In the genomic region with DNA sequence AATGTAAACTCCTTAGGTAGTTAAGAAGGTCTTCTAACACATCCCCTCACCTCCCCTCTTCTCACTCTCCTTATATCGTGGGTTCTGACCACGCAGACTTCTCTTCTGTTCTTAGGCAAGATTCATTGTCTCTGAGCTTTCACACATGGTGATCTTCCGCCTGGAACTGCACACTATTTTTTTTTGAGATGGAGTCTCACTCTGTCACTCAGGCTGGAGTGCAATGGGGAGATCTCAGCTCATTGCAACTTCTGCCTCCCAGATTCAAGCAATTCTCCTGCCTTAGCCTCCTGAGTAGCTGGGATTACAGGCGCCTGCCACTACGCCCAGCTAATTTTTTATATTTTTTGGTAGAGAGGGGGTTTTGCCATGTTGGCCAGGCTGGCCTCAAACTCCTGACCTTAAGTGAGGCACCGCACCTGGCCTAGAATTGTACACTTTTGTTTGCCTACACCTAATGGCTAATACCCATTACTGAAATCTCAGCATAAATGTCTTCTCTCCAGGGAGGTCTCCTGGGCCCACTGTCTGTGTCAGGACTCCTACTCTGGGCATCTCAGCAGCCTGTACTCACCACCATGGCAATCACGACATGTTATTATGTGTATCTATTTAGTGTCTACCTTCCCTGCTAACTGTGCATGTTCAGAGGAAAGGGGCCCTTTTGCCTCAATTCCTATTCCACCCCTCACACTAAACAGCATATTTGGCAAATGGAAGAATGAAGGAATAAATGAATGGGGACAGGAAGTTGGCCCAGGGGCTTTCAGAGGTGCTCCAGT, we compare ENCODE assay signal across 1 cellular context.
TF ChIP-seq lines count a peak whose summit lies in the region.

No MANE protein-coding gene starts in this region.

TF ChIP-seq in K562, 482 proteins besides CTCF, POLR2A, EP300 and RAD21 (continued from another document and continues in another):
- TF ChIP-seq, protein P1, sequence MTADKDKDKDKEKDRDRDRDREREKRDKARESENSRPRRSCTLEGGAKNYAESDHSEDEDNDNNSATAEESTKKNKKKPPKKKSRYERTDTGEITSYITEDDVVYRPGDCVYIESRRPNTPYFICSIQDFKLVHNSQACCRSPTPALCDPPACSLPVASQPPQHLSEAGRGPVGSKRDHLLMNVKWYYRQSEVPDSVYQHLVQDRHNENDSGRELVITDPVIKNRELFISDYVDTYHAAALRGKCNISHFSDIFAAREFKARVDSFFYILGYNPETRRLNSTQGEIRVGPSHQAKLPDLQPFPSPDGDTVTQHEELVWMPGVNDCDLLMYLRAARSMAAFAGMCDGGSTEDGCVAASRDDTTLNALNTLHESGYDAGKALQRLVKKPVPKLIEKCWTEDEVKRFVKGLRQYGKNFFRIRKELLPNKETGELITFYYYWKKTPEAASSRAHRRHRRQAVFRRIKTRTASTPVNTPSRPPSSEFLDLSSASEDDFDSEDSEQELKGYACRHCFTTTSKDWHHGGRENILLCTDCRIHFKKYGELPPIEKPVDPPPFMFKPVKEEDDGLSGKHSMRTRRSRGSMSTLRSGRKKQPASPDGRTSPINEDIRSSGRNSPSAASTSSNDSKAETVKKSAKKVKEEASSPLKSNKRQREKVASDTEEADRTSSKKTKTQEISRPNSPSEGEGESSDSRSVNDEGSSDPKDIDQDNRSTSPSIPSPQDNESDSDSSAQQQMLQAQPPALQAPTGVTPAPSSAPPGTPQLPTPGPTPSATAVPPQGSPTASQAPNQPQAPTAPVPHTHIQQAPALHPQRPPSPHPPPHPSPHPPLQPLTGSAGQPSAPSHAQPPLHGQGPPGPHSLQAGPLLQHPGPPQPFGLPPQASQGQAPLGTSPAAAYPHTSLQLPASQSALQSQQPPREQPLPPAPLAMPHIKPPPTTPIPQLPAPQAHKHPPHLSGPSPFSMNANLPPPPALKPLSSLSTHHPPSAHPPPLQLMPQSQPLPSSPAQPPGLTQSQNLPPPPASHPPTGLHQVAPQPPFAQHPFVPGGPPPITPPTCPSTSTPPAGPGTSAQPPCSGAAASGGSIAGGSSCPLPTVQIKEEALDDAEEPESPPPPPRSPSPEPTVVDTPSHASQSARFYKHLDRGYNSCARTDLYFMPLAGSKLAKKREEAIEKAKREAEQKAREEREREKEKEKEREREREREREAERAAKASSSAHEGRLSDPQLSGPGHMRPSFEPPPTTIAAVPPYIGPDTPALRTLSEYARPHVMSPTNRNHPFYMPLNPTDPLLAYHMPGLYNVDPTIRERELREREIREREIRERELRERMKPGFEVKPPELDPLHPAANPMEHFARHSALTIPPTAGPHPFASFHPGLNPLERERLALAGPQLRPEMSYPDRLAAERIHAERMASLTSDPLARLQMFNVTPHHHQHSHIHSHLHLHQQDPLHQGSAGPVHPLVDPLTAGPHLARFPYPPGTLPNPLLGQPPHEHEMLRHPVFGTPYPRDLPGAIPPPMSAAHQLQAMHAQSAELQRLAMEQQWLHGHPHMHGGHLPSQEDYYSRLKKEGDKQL (CRISPR knock-in tag; IDR thresholded peaks at IDR 0.05; ENCODE audit: borderline replicate concordance): no peak
- TF ChIP-seq THRAP3 (IDR thresholded peaks at IDR 0.05; ENCODE audit: borderline replicate concordance) (no peak), ZNF282 (CRISPR knock-in tag; IDR thresholded peaks at IDR 0.05) (no peak), ILF3 (IDR thresholded peaks at IDR 0.05; ENCODE audit: borderline replicate concordance) (0 out of 2 replicates have a peak, but pooled peaks have one; percentile 16), CREBBP (IDR thresholded peaks at IDR 0.05; ENCODE audit: low read depth, low read length) (no peak), RAD51 (IDR thresholded peaks at IDR 0.05; ENCODE audit: borderline replicate concordance, low read depth) (no peak), ZZZ3 (IDR thresholded peaks at IDR 0.05) (no peak), FOXJ2 (tag; IDR thresholded peaks at IDR 0.05) (no peak), TRIM24 (IDR thresholded peaks at IDR 0.05) (no peak), SMARCB1 (IDR thresholded peaks at IDR 0.05; ENCODE audit: insufficient read length, low read depth) (no peak), SMARCA5 (IDR thresholded peaks at IDR 0.05) (no peak), HMGN3 (IDR thresholded peaks at IDR 0.05; ENCODE audit: borderline replicate concordance, extremely low read depth, insufficient read length, low read depth, low read length) (no peak), SREBF1 (IDR thresholded peaks at IDR 0.05; ENCODE audit: borderline replicate concordance, low read depth, low read length) (no peak), ZNF75A (CRISPR knock-in tag; IDR thresholded peaks at IDR 0.05) (no peak; the same call in 1 of the 2 replicates), KAT8 (IDR thresholded peaks at IDR 0.05; ENCODE audit: low read depth) (no peak), KHSRP (IDR thresholded peaks at IDR 0.05) (no peak), ZEB2 (IDR thresholded peaks at IDR 0.05) (no peak), ZNF79 (CRISPR knock-in tag; IDR thresholded peaks at IDR 0.05; ENCODE audit: low read depth) (no peak), PTRF (tag; IDR thresholded peaks at IDR 0.05) (no peak), LARP7 (IDR thresholded peaks at IDR 0.05) (no peak), NFRKB (IDR thresholded peaks at IDR 0.05; ENCODE audit: low read depth) (no peak), SOX6 (IDR thresholded peaks at IDR 0.05) (no peak), TEAD2 (tag; IDR thresholded peaks at IDR 0.05) (no peak)
- TF ChIP-seq, protein P2, sequence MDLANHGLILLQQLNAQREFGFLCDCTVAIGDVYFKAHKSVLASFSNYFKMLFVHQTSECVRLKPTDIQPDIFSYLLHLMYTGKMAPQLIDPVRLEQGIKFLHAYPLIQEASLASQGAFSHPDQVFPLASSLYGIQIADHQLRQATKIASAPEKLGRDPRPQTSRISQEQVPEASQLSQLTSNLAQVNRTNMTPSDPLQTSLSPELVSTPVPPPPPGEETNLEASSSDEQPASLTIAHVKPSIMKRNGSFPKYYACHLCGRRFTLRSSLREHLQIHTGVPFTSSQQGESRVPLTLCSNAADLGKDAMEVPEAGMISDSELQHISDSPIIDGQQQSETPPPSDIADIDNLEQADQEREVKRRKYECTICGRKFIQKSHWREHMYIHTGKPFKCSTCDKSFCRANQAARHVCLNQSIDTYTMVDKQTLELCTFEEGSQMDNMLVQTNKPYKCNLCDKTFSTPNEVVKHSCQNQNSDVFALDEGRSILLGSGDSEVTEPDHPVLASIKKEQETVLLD (IDR thresholded peaks at IDR 0.05): no peak
- TF ChIP-seq, protein P3, sequence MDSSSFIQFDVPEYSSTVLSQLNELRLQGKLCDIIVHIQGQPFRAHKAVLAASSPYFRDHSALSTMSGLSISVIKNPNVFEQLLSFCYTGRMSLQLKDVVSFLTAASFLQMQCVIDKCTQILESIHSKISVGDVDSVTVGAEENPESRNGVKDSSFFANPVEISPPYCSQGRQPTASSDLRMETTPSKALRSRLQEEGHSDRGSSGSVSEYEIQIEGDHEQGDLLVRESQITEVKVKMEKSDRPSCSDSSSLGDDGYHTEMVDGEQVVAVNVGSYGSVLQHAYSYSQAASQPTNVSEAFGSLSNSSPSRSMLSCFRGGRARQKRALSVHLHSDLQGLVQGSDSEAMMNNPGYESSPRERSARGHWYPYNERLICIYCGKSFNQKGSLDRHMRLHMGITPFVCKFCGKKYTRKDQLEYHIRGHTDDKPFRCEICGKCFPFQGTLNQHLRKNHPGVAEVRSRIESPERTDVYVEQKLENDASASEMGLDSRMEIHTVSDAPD (CRISPR knock-in tag; IDR thresholded peaks at IDR 0.05): no peak
- TF ChIP-seq, protein P4, sequence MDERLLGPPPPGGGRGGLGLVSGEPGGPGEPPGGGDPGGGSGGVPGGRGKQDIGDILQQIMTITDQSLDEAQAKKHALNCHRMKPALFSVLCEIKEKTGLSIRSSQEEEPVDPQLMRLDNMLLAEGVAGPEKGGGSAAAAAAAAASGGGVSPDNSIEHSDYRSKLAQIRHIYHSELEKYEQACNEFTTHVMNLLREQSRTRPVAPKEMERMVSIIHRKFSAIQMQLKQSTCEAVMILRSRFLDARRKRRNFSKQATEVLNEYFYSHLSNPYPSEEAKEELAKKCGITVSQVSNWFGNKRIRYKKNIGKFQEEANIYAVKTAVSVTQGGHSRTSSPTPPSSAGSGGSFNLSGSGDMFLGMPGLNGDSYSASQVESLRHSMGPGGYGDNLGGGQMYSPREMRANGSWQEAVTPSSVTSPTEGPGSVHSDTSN (CRISPR knock-in tag; IDR thresholded peaks at IDR 0.05; ENCODE audit: low read depth): no peak
- TF ChIP-seq, protein P4 (tag; conservative IDR thresholded peaks at IDR 0.05; ENCODE audit: low read depth): no peak
- TF ChIP-seq, protein P5, sequence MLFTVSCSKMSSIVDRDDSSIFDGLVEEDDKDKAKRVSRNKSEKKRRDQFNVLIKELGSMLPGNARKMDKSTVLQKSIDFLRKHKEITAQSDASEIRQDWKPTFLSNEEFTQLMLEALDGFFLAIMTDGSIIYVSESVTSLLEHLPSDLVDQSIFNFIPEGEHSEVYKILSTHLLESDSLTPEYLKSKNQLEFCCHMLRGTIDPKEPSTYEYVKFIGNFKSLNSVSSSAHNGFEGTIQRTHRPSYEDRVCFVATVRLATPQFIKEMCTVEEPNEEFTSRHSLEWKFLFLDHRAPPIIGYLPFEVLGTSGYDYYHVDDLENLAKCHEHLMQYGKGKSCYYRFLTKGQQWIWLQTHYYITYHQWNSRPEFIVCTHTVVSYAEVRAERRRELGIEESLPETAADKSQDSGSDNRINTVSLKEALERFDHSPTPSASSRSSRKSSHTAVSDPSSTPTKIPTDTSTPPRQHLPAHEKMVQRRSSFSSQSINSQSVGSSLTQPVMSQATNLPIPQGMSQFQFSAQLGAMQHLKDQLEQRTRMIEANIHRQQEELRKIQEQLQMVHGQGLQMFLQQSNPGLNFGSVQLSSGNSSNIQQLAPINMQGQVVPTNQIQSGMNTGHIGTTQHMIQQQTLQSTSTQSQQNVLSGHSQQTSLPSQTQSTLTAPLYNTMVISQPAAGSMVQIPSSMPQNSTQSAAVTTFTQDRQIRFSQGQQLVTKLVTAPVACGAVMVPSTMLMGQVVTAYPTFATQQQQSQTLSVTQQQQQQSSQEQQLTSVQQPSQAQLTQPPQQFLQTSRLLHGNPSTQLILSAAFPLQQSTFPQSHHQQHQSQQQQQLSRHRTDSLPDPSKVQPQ (CRISPR knock-in tag; IDR thresholded peaks at IDR 0.05; ENCODE audit: borderline replicate concordance): no peak
- TF ChIP-seq, protein P6, sequence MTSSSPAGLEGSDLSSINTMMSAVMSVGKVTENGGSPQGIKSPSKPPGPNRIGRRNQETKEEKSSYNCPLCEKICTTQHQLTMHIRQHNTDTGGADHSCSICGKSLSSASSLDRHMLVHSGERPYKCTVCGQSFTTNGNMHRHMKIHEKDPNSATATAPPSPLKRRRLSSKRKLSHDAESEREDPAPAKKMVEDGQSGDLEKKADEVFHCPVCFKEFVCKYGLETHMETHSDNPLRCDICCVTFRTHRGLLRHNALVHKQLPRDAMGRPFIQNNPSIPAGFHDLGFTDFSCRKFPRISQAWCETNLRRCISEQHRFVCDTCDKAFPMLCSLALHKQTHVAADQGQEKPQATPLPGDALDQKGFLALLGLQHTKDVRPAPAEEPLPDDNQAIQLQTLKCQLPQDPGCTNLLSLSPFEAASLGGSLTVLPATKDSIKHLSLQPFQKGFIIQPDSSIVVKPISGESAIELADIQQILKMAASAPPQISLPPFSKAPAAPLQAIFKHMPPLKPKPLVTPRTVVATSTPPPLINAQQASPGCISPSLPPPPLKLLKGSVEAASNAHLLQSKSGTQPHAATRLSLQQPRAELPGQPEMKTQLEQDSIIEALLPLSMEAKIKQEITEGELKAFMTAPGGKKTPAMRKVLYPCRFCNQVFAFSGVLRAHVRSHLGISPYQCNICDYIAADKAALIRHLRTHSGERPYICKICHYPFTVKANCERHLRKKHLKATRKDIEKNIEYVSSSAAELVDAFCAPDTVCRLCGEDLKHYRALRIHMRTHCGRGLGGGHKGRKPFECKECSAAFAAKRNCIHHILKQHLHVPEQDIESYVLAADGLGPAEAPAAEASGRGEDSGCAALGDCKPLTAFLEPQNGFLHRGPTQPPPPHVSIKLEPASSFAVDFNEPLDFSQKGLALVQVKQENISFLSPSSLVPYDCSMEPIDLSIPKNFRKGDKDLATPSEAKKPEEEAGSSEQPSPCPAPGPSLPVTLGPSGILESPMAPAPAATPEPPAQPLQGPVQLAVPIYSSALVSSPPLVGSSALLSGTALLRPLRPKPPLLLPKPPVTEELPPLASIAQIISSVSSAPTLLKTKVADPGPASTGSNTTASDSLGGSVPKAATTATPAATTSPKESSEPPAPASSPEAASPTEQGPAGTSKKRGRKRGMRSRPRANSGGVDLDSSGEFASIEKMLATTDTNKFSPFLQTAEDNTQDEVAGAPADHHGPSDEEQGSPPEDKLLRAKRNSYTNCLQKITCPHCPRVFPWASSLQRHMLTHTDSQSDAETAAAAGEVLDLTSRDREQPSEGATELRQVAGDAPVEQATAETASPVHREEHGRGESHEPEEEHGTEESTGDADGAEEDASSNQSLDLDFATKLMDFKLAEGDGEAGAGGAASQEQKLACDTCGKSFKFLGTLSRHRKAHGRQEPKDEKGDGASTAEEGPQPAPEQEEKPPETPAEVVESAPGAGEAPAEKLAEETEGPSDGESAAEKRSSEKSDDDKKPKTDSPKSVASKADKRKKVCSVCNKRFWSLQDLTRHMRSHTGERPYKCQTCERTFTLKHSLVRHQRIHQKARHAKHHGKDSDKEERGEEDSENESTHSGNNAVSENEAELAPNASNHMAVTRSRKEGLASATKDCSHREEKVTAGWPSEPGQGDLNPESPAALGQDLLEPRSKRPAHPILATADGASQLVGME (CRISPR knock-in tag; IDR thresholded peaks at IDR 0.05): no peak
- TF ChIP-seq, protein P7, sequence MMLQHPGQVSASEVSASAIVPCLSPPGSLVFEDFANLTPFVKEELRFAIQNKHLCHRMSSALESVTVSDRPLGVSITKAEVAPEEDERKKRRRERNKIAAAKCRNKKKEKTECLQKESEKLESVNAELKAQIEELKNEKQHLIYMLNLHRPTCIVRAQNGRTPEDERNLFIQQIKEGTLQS (IDR thresholded peaks at IDR 0.05): no peak
- TF ChIP-seq, protein P7 (CRISPR knock-in tag; conservative IDR thresholded peaks at IDR 0.05): no peak
- TF ChIP-seq, protein P8, sequence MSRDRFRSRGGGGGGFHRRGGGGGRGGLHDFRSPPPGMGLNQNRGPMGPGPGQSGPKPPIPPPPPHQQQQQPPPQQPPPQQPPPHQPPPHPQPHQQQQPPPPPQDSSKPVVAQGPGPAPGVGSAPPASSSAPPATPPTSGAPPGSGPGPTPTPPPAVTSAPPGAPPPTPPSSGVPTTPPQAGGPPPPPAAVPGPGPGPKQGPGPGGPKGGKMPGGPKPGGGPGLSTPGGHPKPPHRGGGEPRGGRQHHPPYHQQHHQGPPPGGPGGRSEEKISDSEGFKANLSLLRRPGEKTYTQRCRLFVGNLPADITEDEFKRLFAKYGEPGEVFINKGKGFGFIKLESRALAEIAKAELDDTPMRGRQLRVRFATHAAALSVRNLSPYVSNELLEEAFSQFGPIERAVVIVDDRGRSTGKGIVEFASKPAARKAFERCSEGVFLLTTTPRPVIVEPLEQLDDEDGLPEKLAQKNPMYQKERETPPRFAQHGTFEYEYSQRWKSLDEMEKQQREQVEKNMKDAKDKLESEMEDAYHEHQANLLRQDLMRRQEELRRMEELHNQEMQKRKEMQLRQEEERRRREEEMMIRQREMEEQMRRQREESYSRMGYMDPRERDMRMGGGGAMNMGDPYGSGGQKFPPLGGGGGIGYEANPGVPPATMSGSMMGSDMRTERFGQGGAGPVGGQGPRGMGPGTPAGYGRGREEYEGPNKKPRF (IDR thresholded peaks at IDR 0.05; ENCODE audit: low read depth, low read length): no peak
